Comparison of ENCODE assay signal across 8 cellular contexts in genomic region chr17:43546317-43547188, GRCh38. TPM values are rescaled to one million over a fixed set of nuclear protein-coding genes. Genes with fewer than 3 reads are reported as not detected.
DNase-seq lines count a peak whose midpoint lies in the region; ATAC-seq lines count a peak whose summit lies in the region.

Gene ETV4 (minus strand): TSS chr17:43546340. CDS start chr17:43545617, 723 bp downstream.

- no peaks in the 10 kb centered on the region for H3K9me3 ChIP-seq in effector memory CD4-positive, alpha-beta T cell (ENCODE audit: control insufficient read depth, low read length)

- no peaks in the 10 kb centered on the region for H3K36me3 ChIP-seq in effector memory CD4-positive, alpha-beta T cell (ENCODE audit: control insufficient read depth, insufficient read depth, low read length)

- DNase-seq in Ammon's horn (ENCODE audit: low spot score), result peak; percentile 90
- peak; percentile 58 for DNase-seq in NCI-H82 treated with DMSO at 0.1 percent for 48 hours (lab: John Stamatoyannopoulos, UW; ENCODE audit: unreplicated experiment)
- peak; percentile 58 to 73 for DNase-seq in activated CD8-positive, alpha-beta memory T cell treated with anti-CD3 and anti-CD28 coated beads for 1 hour (ENCODE audit: extremely low read depth in 1 of 2, low read depth in 1 of 2)
- peak; percentile 72 to 79 (median 78) for DNase-seq in effector memory CD4-positive, alpha-beta T cell
- peak; percentile 92 to 93 for DNase-seq in lung microvascular endothelial cell (ENCODE audit: low read depth in 2 of 2)
- DNase-seq in stimulated activated CD4-positive, alpha-beta T cell treated with anti-CD3 and anti-CD28 coated beads, TNF-alpha, amount 100 ng/mL, for 1 hour (ENCODE audit: low read depth in 3 of 3, low spot score in 1 of 3), result peak; percentile 68 to 87 (median 68)

- no peak within 1 kb of the TSS for H3K27ac ChIP-seq in effector memory CD4-positive, alpha-beta T cell (ENCODE audit: insufficient read depth, low read length, poor library complexity, severe bottlenecking)

- peak within 1 kb of the TSS; percentile 57 for H3K4me3 ChIP-seq in effector memory CD4-positive, alpha-beta T cell (ENCODE audit: insufficient read depth, low read depth, low read length, poor library complexity, severe bottlenecking)

- H3K4me1 ChIP-seq in effector memory CD4-positive, alpha-beta T cell (ENCODE audit: control insufficient read depth, insufficient read depth, low read length, poor library complexity, severe bottlenecking), result peaks cover 20% of the 10 kb centered on the region

- ATAC-seq in GM19372 (IDR thresholded peaks at IDR 0.05; ENCODE audit: low read depth, unreplicated experiment), result peak; percentile 76
- ATAC-seq in HG03565 (IDR thresholded peaks at IDR 0.05; ENCODE audit: unreplicated experiment), result peak; percentile 53

- H3K27me3 ChIP-seq in effector memory CD4-positive, alpha-beta T cell (replicated peaks; ENCODE audit: control insufficient read depth, insufficient read depth, low read length, poor library complexity, severe bottlenecking), result peaks cover 43% of the 10 kb centered on the region

RNA-seq across cellular contexts. Expression of gene ETV4, which starts in this region (rescaled TPM):
- total RNA-seq in lung microvascular endothelial cell, result 2.4 and 4.4 TPM in 2 replicates
